16 cellular contexts compared by ENCODE assay signal in the genomic region with DNA sequence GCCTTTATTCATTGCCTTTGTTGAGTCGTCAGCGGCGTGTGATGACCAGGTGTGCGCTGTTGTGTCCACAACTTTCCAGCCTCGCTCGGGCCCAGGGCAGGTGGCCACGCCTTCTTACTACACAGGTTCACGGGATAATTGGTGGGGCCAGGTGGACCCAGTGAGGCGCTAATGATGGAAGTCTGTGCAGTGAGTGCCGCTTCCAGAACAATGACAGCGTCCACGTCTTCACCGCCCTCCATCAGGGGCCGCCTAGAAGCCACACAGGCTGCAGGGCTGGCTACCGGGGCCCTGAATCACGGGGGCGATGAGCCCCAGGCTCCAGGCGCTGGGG.
DNase-seq lines count a peak whose midpoint lies in the region; ATAC-seq, FAIRE-seq and TF ChIP-seq lines count a peak whose summit lies in the region.
"Had no signal": no experiment of that assay in that cellular context is flagged by ENCODE, and none has a peak within 500 bp of the region (broad histone marks: within the 10 kb centered on the region; RNA-seq: fewer than 3 reads in every experiment).

No MANE protein-coding gene starts in this region.

- ATAC-seq in HG02973 (IDR thresholded peaks at IDR 0.05; ENCODE audit: unreplicated experiment), result no peak

- FAIRE-seq in RCC 7860 (lab: Jason Lieb, UNC), result no peak

- peak; percentile 97 for DNase-seq in NCI-H146 (lab: John Stamatoyannopoulos, UW)
- peak; percentile 99 for DNase-seq in NCI-H748 (lab: John Stamatoyannopoulos, UW; ENCODE audit: unreplicated experiment)
- DNase-seq in foreskin fibroblast, result no peak
- no peak for DNase-seq in activated CD4-positive, alpha-beta T cell treated with anti-CD3 and anti-CD28 coated beads, Interleukin-2, amount 50 U/mL, for 48 hours
- DNase-seq in RCC 7860 (ENCODE audit: low spot score), result no peak
- DNase-seq: BE2C; CD8-positive, alpha-beta memory T cell; DMS 273 treated with DMSO at 0.1 percent for 48 hours; EL; H9; NCI-H1417 treated with DMSO at 0.1 percent for 48 hours; NCI-H446 treated with DMSO at 0.1 percent for 48 hours; NK-92 treated with Interleukin-12 subunit alpha and Interleukin-12 subunit beta, amount 100 ng/mL, for 24 hours; OCI-M1 had no signal

- TF ChIP-seq CTCF in foreskin fibroblast (IDR thresholded peaks at IDR 0.05; ENCODE audit: low read depth, low read length), result no peak

- peak overlapping the region; percentile 82 for H3K27ac ChIP-seq in cingulate gyrus (ENCODE audit: low read depth, low read length)

- no peak overlapping the region for H3K4me3 ChIP-seq in foreskin fibroblast (ENCODE audit: low read depth in 1 of 2, low read length in 2 of 2)

Comparison
In these comparisons a context has a peak if more than half of its experiments do, and no peak if none do; other contexts are left out.
1. DNase-seq: peak in NCI-H146 (single experiment) and NCI-H748 (single experiment); none in foreskin fibroblast (0 of 2), activated CD4-positive, alpha-beta T cell treated with anti-CD3 and anti-CD28 coated beads, Interleukin-2, amount 50 U/mL, for 48 hours (0 of 2) and RCC 7860 (single experiment).